15 cellular contexts compared by ENCODE assay signal in the genomic region with DNA sequence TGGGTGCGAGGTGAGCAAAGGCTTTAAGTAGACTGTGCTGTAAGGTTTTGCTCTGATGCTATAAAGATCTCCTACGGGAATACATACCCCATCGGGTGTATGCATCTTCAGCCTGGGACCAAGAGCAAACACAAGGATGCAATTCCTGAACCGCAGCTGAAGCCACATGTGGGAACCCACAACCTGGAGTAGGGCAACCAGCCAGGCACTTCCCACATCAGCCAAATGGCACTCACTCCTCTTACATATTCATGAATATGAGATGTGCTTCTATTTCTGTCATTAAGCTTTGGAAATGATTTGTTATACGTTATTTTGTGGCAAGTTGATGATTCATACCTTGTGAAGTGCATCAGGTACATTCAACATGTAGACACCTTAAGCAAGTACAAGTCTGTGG.
DNase-seq lines count a peak whose midpoint lies in the region; ATAC-seq and TF ChIP-seq lines count a peak whose summit lies in the region.
"Had no signal": no experiment of that assay in that cellular context is flagged by ENCODE, and none has a peak within 500 bp of the region (broad histone marks: within the 10 kb centered on the region; RNA-seq: fewer than 3 reads in every experiment).

No MANE protein-coding gene starts in this region.

- no peak overlapping the region for H3K4me3 Mint-ChIP-seq in HFFc6
- H3K4me3 Mint-ChIP-seq: CD4-positive, CD25-positive, alpha-beta regulatory T cell had no signal

- no peak for TF ChIP-seq CTCF in HFFc6 (IDR thresholded peaks at IDR 0.05)

- no peaks in the 10 kb centered on the region for H3K27me3 Mint-ChIP-seq in HFFc6 (ENCODE audit: insufficient read depth)
- H3K27me3 Mint-ChIP-seq: CD4-positive, CD25-positive, alpha-beta regulatory T cell had no signal

- H3K4me1 Mint-ChIP-seq in HFFc6 (ENCODE audit: low read depth) = no peaks in the 10 kb centered on the region
- H3K4me1 Mint-ChIP-seq: CD4-positive, CD25-positive, alpha-beta regulatory T cell had no signal

- H3K27ac Mint-ChIP-seq in HFFc6 = no peak overlapping the region
- H3K27ac Mint-ChIP-seq: CD4-positive, CD25-positive, alpha-beta regulatory T cell had no signal

- H3K36me3 Mint-ChIP-seq in HFFc6 (ENCODE audit: low read depth) = peaks cover 8% of the 10 kb centered on the region
- H3K36me3 Mint-ChIP-seq: CD4-positive, CD25-positive, alpha-beta regulatory T cell had no signal

- intact Hi-C loops in sciatic nerve (cut with DNase I) = no loop called here

- peak; percentile 16 for DNase-seq in Ammon's horn (ENCODE audit: low spot score)
- peak; percentile 88 for DNase-seq in astrocyte of the hippocampus (ENCODE audit: low read depth, low spot score)
- peak; percentile 1 for DNase-seq in globus pallidus (ENCODE audit: low spot score)
- DNase-seq in occipital lobe (lab: John Stamatoyannopoulos, UW) = peak; percentile 8
- no peak for DNase-seq in EL
- DNase-seq in NCI-H187 treated with DMSO at 0.1 percent for 48 hours (lab: John Stamatoyannopoulos, UW) = no peak
- DNase-seq in sciatic nerve (ENCODE audit: low spot score) = no peak
- no peak for DNase-seq in HFFc6
- DNase-seq: 8988T; AML-193; Calu3; CD4-positive, CD25-positive, alpha-beta regulatory T cell; DMS 273 treated with DMSO at 0.1 percent for 48 hours; DMS79; GOT3 had no signal

- ATAC-seq in sciatic nerve = no peak

- H3K9me3 Mint-ChIP-seq in HFFc6 = peaks cover 57% of the 10 kb centered on the region

Comparison
In these comparisons a context has a peak if more than half of its experiments do, and no peak if none do; other contexts are left out.
1. DNase-seq: peak in Ammon's horn (single experiment), astrocyte of the hippocampus (single experiment), globus pallidus (single experiment) and occipital lobe (single experiment); none in EL (single experiment), NCI-H187 treated with DMSO at 0.1 percent for 48 hours (single experiment), sciatic nerve (single experiment) and HFFc6 (single experiment).